In the genomic region with DNA sequence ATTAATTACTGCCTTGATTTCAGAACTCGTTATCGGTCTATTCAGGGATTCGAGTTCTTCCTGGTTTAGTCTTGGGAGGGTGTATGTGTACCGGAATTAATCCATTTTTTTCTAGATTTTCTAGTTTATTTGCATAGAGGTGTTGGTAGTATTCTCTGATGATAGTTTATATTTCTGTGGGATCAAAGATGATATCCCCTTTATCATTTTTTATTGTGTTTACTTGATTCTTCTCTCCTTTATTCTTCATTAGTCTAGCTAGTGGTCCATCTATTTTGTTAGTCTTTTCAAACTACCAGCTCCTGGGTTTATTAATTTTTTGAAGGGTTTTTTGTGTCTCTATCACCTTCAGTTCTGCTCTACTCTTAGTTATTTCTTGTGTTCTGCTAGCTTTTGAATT, we compare ENCODE assay signal across 18 cellular contexts. TPM values are rescaled to one million over a fixed set of nuclear protein-coding genes. Genes with fewer than 3 reads are reported as not detected.
A peak's percentile ranks its signal among the peaks of the same experiment; 100 is the strongest.
DNase-seq lines count a peak whose midpoint lies in the region; FAIRE-seq and TF ChIP-seq lines count a peak whose summit lies in the region.
"Had no signal": no experiment of that assay in that cellular context is flagged by ENCODE, and none has a peak within 500 bp of the region (broad histone marks: within the 10 kb centered on the region; RNA-seq: fewer than 3 reads in every experiment).

No MANE protein-coding gene starts in this region.

- DNase-seq in DMS 273 (lab: John Stamatoyannopoulos, UW; ENCODE audit: unreplicated experiment) (peak; percentile 9), DMS 273 treated with DMSO at 0.1 percent for 48 hours (lab: John Stamatoyannopoulos, UW) (no peak), A172 (ENCODE audit: low spot score) (peak; percentile 2), NCI-H128 (lab: John Stamatoyannopoulos, UW; ENCODE audit: unreplicated experiment) (peak; percentile 66), hepatocyte (ENCODE audit: low spot score) (peak; percentile 13), NCI-H1105 treated with DMSO at 0.1 percent for 48 hours (lab: John Stamatoyannopoulos, UW) (no peak), H54 (ENCODE audit: insufficient read length, low spot score) (no peak)
- DNase-seq in stimulated activated CD4-positive, alpha-beta T cell treated with anti-CD3 and anti-CD28 coated beads, Interleukin-1b, Interleukin-23, amount 100 ng/mL, for 48 hours = no peak
- DNase-seq: COR-L47, DMS79, GDM1, GM23248, SHP77, T-helper 2 cell had no signal

- H3K79me2 ChIP-seq in hepatocyte = no peaks in the 10 kb centered on the region

- no peak overlapping the region for H3K4me3 ChIP-seq in hepatocyte
- H3K4me3 ChIP-seq: GM23248 had no signal

- FAIRE-seq in H54 (lab: Jason Lieb, UNC) = no peak
- FAIRE-seq: GM12892 had no signal

- H3K27ac ChIP-seq in hepatocyte = no peak overlapping the region
- H3K27ac ChIP-seq: 22Rv1, C4-2B, GM23248 had no signal

- H3K4me1 ChIP-seq in hepatocyte (ENCODE audit: insufficient read depth) = no peaks in the 10 kb centered on the region

- no peak for TF ChIP-seq POLR2A in H54 (IDR thresholded peaks at IDR 0.05; ENCODE audit: low read depth, low read length)

- H3K9me3 ChIP-seq in hepatocyte (ENCODE audit: low read depth) = no peaks in the 10 kb centered on the region

- H3K36me3 ChIP-seq in hepatocyte (replicated peaks; ENCODE audit: insufficient read depth, low read depth) = no peaks in the 10 kb centered on the region

- no peak overlapping the region for H3K4me2 ChIP-seq in hepatocyte

- TF ChIP-seq CTCF in hepatocyte (IDR thresholded peaks at IDR 0.05; ENCODE audit: poor library complexity) = no peak

- 87% methylated on average over 4 of the region's 4 CpGs for WGBS in hepatocyte (ENCODE audit: low lambda C conversion rate, missing lambda C conversion rate)

- H3K27me3 ChIP-seq in hepatocyte = no peaks in the 10 kb centered on the region

- H4K20me1 ChIP-seq in hepatocyte (ENCODE audit: insufficient read depth, poor library complexity, severe bottlenecking) = no peaks in the 10 kb centered on the region

- H3K9me2 ChIP-seq in hepatocyte (replicated peaks; ENCODE audit: insufficient read depth) = no peaks in the 10 kb centered on the region

- no peak overlapping the region for H2AFZ ChIP-seq in hepatocyte
- H2AFZ ChIP-seq: GM23248 had no signal

RNA-seq across cellular contexts. Expression of a gene that starts 32.1 kb away (rescaled TPM):
- not detected in 2 replicates for total RNA-seq in A172 (2014; rRNA removed; shearing (Covaris generic))
- not detected in 2 replicates for total RNA-seq in hepatocyte
- polyA plus RNA-seq in hepatocyte = not detected in 2 replicates
- total RNA-seq: GM23248, HT-29 had no signal
- polyA plus RNA-seq: GM23248 had no signal

Comparison
In these comparisons a context has a peak if more than half of its experiments do, and no peak if none do; other contexts are left out.
1. DNase-seq: peak in DMS 273 (single experiment), A172 (single experiment), NCI-H128 (single experiment) and hepatocyte (single experiment); none in DMS 273 treated with DMSO at 0.1 percent for 48 hours (single experiment), stimulated activated CD4-positive, alpha-beta T cell treated with anti-CD3 and anti-CD28 coated beads, Interleukin-1b, Interleukin-23, amount 100 ng/mL, for 48 hours (single experiment), NCI-H1105 treated with DMSO at 0.1 percent for 48 hours (single experiment) and H54 (single experiment).